In genomic region chr5:95646226-95646568, GRCh38 we compare ENCODE assay signal across 9 cellular contexts. TPM values are rescaled to one million over a fixed set of nuclear protein-coding genes. Genes with fewer than 3 reads are reported as not detected.
A peak's percentile ranks its signal among the peaks of the same experiment; 100 is the strongest.
DNase-seq lines count a peak whose midpoint lies in the region; ATAC-seq, FAIRE-seq and TF ChIP-seq lines count a peak whose summit lies in the region.
"Not testable (repeated sequence)": the region's sequence is repeated elsewhere in the genome, so short reads cannot be mapped to it uniquely, and the experiment has no call there.
"Had no signal": no experiment of that assay in that cellular context is flagged by ENCODE, and none has a peak within 500 bp of the region (broad histone marks: within the 10 kb centered on the region; RNA-seq: fewer than 3 reads in every experiment).

No MANE protein-coding gene starts in this region.

- H2BK15ac ChIP-seq in neuronal stem cell (ENCODE audit: low read length) = not testable (repeated sequence)

- not testable (repeated sequence) for H3K36me3 Mint-ChIP-seq in T-helper 1 cell treated with Interleukin-12 subunit alpha and Interleukin-12 subunit beta and Interleukin-4 antibody, amounts not matched to agents 30 μg/mL and 1 μg/mL, for 36 hours (ENCODE audit: low read depth); activated naive CD8-positive, alpha-beta T cell treated with anti-CD3 and anti-CD28 coated beads, Interleukin-2, amount 10 ng/mL, durations not matched to agents 7 days and 5 days; effector memory CD8-positive, alpha-beta T cell (ENCODE audit: insufficient read depth)

- not testable (repeated sequence) for H3K36me3 ChIP-seq in neuronal stem cell (replicated peaks in 1 of 2; ENCODE audit: control insufficient read depth in 2 of 2, insufficient read depth in 2 of 2, low read length in 2 of 2)

- not testable (repeated sequence) for TF ChIP-seq POLR2A in A549 (IDR thresholded peaks at IDR 0.05; ENCODE audit: low read length)

- H3K9me3 ChIP-seq in A549; neuronal stem cell (replicated peaks in 1 of 2; ENCODE audit: control insufficient read depth in 2 of 2, insufficient read depth in 1 of 2, low read depth in 1 of 2, low read length in 2 of 2): not testable (repeated sequence)

- TF ChIP-seq RAD21 in A549 (conservative IDR thresholded peaks at IDR 0.05 in 1 of 2, IDR thresholded peaks at IDR 0.05 in 1 of 2) = not testable (repeated sequence)

- not testable (repeated sequence) for H2AK5ac ChIP-seq in neuronal stem cell (ENCODE audit: low read depth, low read length)

- H4K91ac ChIP-seq in neuronal stem cell (ENCODE audit: low read depth, low read length, poor library complexity) = not testable (repeated sequence)

- H2AFZ ChIP-seq in neuronal stem cell (ENCODE audit: low read length) = peak overlapping the region; percentile 80

- peaks cover 18% of the 10 kb centered on the region for H3K4me1 Mint-ChIP-seq in T-helper 1 cell treated with Interleukin-12 subunit alpha and Interleukin-12 subunit beta and Interleukin-4 antibody, amounts not matched to agents 30 μg/mL and 1 μg/mL, for 36 hours (ENCODE audit: low read depth)
- peaks cover 36% of the 10 kb centered on the region for H3K4me1 Mint-ChIP-seq in activated naive CD8-positive, alpha-beta T cell treated with anti-CD3 and anti-CD28 coated beads, Interleukin-2, amount 10 ng/mL, durations not matched to agents 7 days and 5 days
- not testable (repeated sequence) for H3K4me1 Mint-ChIP-seq in effector memory CD8-positive, alpha-beta T cell (ENCODE audit: low read depth in 2 of 2)
- peaks cover 32% of the 10 kb centered on the region for H3K4me1 Mint-ChIP-seq in stimulated activated naive CD8-positive, alpha-beta T cell treated with anti-CD3 and anti-CD28 coated beads, Interleukin-15, amount 100 ng/mL, for 72 hours

- not testable (repeated sequence) for H3K23ac ChIP-seq in neuronal stem cell (ENCODE audit: low read depth, low read length, poor library complexity)

- H3K4me3 ChIP-seq in A549 = 0 out of 3 replicates have a peak overlapping the region, but pooled peaks have one; percentile 10
- not testable (repeated sequence) for H3K4me3 ChIP-seq in neuronal stem cell (ENCODE audit: low read length in 2 of 2)

- H3K4me3 Mint-ChIP-seq in T-helper 1 cell treated with Interleukin-12 subunit alpha and Interleukin-12 subunit beta and Interleukin-4 antibody, amounts not matched to agents 30 μg/mL and 1 μg/mL, for 36 hours = peak overlapping the region; percentile 74
- H3K4me3 Mint-ChIP-seq in activated naive CD8-positive, alpha-beta T cell treated with anti-CD3 and anti-CD28 coated beads, Interleukin-2, amount 10 ng/mL, durations not matched to agents 7 days and 5 days = peak overlapping the region; percentile 82
- H3K4me3 Mint-ChIP-seq in effector memory CD8-positive, alpha-beta T cell = peak overlapping the region; percentile 80 to 85
- H3K4me3 Mint-ChIP-seq in stimulated activated naive CD8-positive, alpha-beta T cell treated with anti-CD3 and anti-CD28 coated beads, Interleukin-15, amount 100 ng/mL, for 72 hours = peak overlapping the region; percentile 85 to 88

- H3K27ac Mint-ChIP-seq in T-helper 1 cell treated with Interleukin-12 subunit alpha and Interleukin-12 subunit beta and Interleukin-4 antibody, amounts not matched to agents 30 μg/mL and 1 μg/mL, for 36 hours = peak overlapping the region; percentile 82
- H3K27ac Mint-ChIP-seq in activated naive CD8-positive, alpha-beta T cell treated with anti-CD3 and anti-CD28 coated beads, Interleukin-2, amount 10 ng/mL, durations not matched to agents 7 days and 5 days = peak overlapping the region; percentile 86
- H3K27ac Mint-ChIP-seq in effector memory CD8-positive, alpha-beta T cell = peak overlapping the region; percentile 90 to 92
- peak overlapping the region; percentile 90 to 95 for H3K27ac Mint-ChIP-seq in stimulated activated naive CD8-positive, alpha-beta T cell treated with anti-CD3 and anti-CD28 coated beads, Interleukin-15, amount 100 ng/mL, for 72 hours

- H3K27me3 Mint-ChIP-seq in T-helper 1 cell treated with Interleukin-12 subunit alpha and Interleukin-12 subunit beta and Interleukin-4 antibody, amounts not matched to agents 30 μg/mL and 1 μg/mL, for 36 hours (ENCODE audit: low read depth); activated naive CD8-positive, alpha-beta T cell treated with anti-CD3 and anti-CD28 coated beads, Interleukin-2, amount 10 ng/mL, durations not matched to agents 7 days and 5 days; effector memory CD8-positive, alpha-beta T cell; stimulated activated naive CD8-positive, alpha-beta T cell treated with anti-CD3 and anti-CD28 coated beads, Interleukin-15, amount 100 ng/mL, for 72 hours: not testable (repeated sequence)

- H3K9me3 Mint-ChIP-seq in T-helper 1 cell treated with Interleukin-12 subunit alpha and Interleukin-12 subunit beta and Interleukin-4 antibody, amounts not matched to agents 30 μg/mL and 1 μg/mL, for 36 hours; activated naive CD8-positive, alpha-beta T cell treated with anti-CD3 and anti-CD28 coated beads, Interleukin-2, amount 10 ng/mL, durations not matched to agents 7 days and 5 days; effector memory CD8-positive, alpha-beta T cell; stimulated activated naive CD8-positive, alpha-beta T cell treated with anti-CD3 and anti-CD28 coated beads, Interleukin-15, amount 100 ng/mL, for 72 hours: not testable (repeated sequence)

- H3K79me1 ChIP-seq in neuronal stem cell (ENCODE audit: low read depth, low read length) = not testable (repeated sequence)

- POLR2A ChIA-PET in A549 (lab: Yijun Ruan, JAX) (interaction anchor here (0.6 to 2.1 kb wide), 16 partner anchors 9 to 202 kb away, joined by 3 to 32 read pairs (median 4); partner anchors contain the start of genes ARSK, GLRX, RHOBTB3 and SKIC3), HEK293T (lab: Yijun Ruan, JAX) (interaction anchor here (0.5 to 2.1 kb wide), 40 partner anchors 9 to 290 kb away, joined by 3 to 29 read pairs (median 4); partner anchors contain the start of genes ARSK, GLRX, RHOBTB3 and SKIC3)
- POLR2A ChIA-PET in activated naive CD8-positive, alpha-beta T cell treated with anti-CD3 and anti-CD28 coated beads, Interleukin-2, amount 10 ng/mL, durations not matched to agents 7 days and 5 days (lab: Charles Lee) = interaction anchor here (0.7 to 2.1 kb wide), 14 partner anchors 10 to 190 kb away, joined by 3 to 17 read pairs (median 5); partner anchors contain the start of genes ARSK, GLRX and SKIC3

- H3K4ac ChIP-seq in neuronal stem cell (ENCODE audit: low read length) = not testable (repeated sequence)

- TF ChIP-seq EP300 in A549 (IDR thresholded peaks at IDR 0.05) = not testable (repeated sequence)

- H3K4me2 ChIP-seq in A549 = peak overlapping the region; percentile 89
- H3K4me2 ChIP-seq in neuronal stem cell (ENCODE audit: insufficient read depth, low read length, poor library complexity, severe bottlenecking) = not testable (repeated sequence)

- H3K27me3 ChIP-seq in layer of hippocampus (ENCODE audit: control insufficient read depth, insufficient read depth, low read length) = not testable (repeated sequence)
- H3K27me3 ChIP-seq in neuronal stem cell (ENCODE audit: control insufficient read depth in 3 of 3, insufficient read depth in 3 of 3, low read depth in 1 of 3, low read length in 3 of 3) = peaks cover 0 to 11% (median 0%) of the 10 kb centered on the region in 3 experiments

- ATAC-seq in A549; activated naive CD8-positive, alpha-beta T cell treated with anti-CD3 and anti-CD28 coated beads, Interleukin-2, amount 10 ng/mL, durations not matched to agents 7 days and 5 days (ENCODE audit: low read depth); effector memory CD8-positive, alpha-beta T cell (replicated peaks); stimulated activated naive CD8-positive, alpha-beta T cell treated with anti-CD3 and anti-CD28 coated beads, Interleukin-15, amount 100 ng/mL, for 72 hours: not testable (repeated sequence)

- H2BK120ac ChIP-seq in neuronal stem cell (ENCODE audit: low read depth, low read length) = not testable (repeated sequence)

- peaks cover 14% of the 10 kb centered on the region for H3K4me1 ChIP-seq in A549
- H3K4me1 ChIP-seq in neuronal stem cell (ENCODE audit: control insufficient read depth in 2 of 2, insufficient read depth in 1 of 2, low read depth in 1 of 2, low read length in 2 of 2) = not testable (repeated sequence)

- H4K8ac ChIP-seq in neuronal stem cell (ENCODE audit: low read depth, low read length) = not testable (repeated sequence)

- not testable (repeated sequence) for DNase-seq in A549 (ENCODE audit: low read depth in 1 of 2, low spot score in 1 of 2); HEK293T (ENCODE audit: extremely low spot score); effector memory CD8-positive, alpha-beta T cell; neuronal stem cell (ENCODE audit: low spot score); stimulated activated naive CD8-positive, alpha-beta T cell treated with anti-CD3 and anti-CD28 coated beads, Interleukin-15, amount 100 ng/mL, for 72 hours
- DNase-seq in activated naive CD8-positive, alpha-beta T cell treated with anti-CD3 and anti-CD28 coated beads, Interleukin-2, amount 10 ng/mL, durations not matched to agents 7 days and 5 days = peak; percentile 29

- not testable (repeated sequence) for FAIRE-seq in A549 (lab: Jason Lieb, UNC)

- H2BK12ac ChIP-seq in neuronal stem cell (ENCODE audit: low read length) = not testable (repeated sequence)

- WGBS in A549 (ENCODE audit: missing lambda C conversion rate) = 78% methylated on average over 17 of the region's 17 CpGs
- WGBS in neuronal stem cell (ENCODE audit: extremely low coverage in 2 of 2, insufficient read length in 2 of 2, insufficient replicate concordance in 1 of 2), 2 donors = no CpG with 5 or more reads among the region's 17 CpGs

- CTCF ChIA-PET in A549 (lab: Yijun Ruan, JAX) = interaction anchor here (0.8 to 7.7 kb wide), 14 partner anchors 9 to 297 kb away, joined by 3 to 104 read pairs (median 4); partner anchors contain the start of gene RHOBTB3
- CTCF ChIA-PET in HEK293T (lab: Yijun Ruan, JAX) = interaction anchor here (0.5 to 1.4 kb wide), 3 partner anchors 18 to 160 kb away, joined by 3 to 4 read pairs (median 3); no protein-coding TSS in a partner anchor

- H3K14ac ChIP-seq in neuronal stem cell (ENCODE audit: low read length) = not testable (repeated sequence)

- H3K18ac ChIP-seq in neuronal stem cell (ENCODE audit: low read length) = not testable (repeated sequence)

- not testable (repeated sequence) for H3K9ac ChIP-seq in neuronal stem cell (ENCODE audit: low read depth, low read length, poor library complexity)

- TF ChIP-seq CTCF in A549 (IDR thresholded peaks at IDR 0.05) = not testable (repeated sequence)

- H3K27ac ChIP-seq in A549 (peak overlapping the region; percentile 68 to 85; a peak in 5 of 6 replicates), layer of hippocampus (ENCODE audit: low read depth, low read length) (peak overlapping the region; percentile 88)
- H3K27ac ChIP-seq in neuronal stem cell (replicated peaks; ENCODE audit: low read length) = not testable (repeated sequence)

- H2BK5ac ChIP-seq in neuronal stem cell (ENCODE audit: low read length) = not testable (repeated sequence)

RNA-seq across cellular contexts. Expression of gene RFESD, which starts 0.4 kb away (rescaled TPM):
- polyA plus RNA-seq in A549 (2011; rRNA removed) (4.8 and 5.4 TPM in 2 replicates), A549 (2017; fragmentation: RNase III; extraction: RNeasy Plus Mini Kit Qiagen cat#74134 plus additional on column Dnase treatment) (1.6 to 2.1 TPM (median 2.0 TPM) in 3 replicates)
- polyA plus RNA-seq in A549 (2012; cell fraction: cytosol; rRNA removed) = 0.96 and 1.0 TPM in 2 replicates
- 0.34 and 0.35 TPM in 2 replicates for polyA plus RNA-seq in A549 (2012; cell fraction: nucleus; rRNA removed)
- 0.97 and 1.8 TPM in 2 replicates for polyA minus RNA-seq in A549 (2011; rRNA and poly(A)+ RNA removed)
- 1 to 10 TPM; 4.2 to 5.0 TPM for total RNA-seq in activated naive CD8-positive, alpha-beta T cell treated with anti-CD3 and anti-CD28 coated beads, Interleukin-2, amount 10 ng/mL, durations not matched to agents 7 days and 5 days
- 4.0 TPM for polyA plus RNA-seq in neuronal stem cell (2013, experiment 1 of 2)
- polyA plus RNA-seq in neuronal stem cell (2013, experiment 2 of 2) = 3.6 TPM

RNA-seq across cellular contexts. Expression of gene GPR150, which starts 26.3 kb away (rescaled TPM):
- 0.13 and 0.15 TPM in 2 replicates for polyA plus RNA-seq in A549 (2011; rRNA removed)
- polyA plus RNA-seq in A549 (2012; cell fraction: cytosol; rRNA removed) = 0.12 and 0.14 TPM in 2 replicates
- polyA plus RNA-seq in A549 (2012; cell fraction: nucleus; rRNA removed) = 0.26 and 0.29 TPM in 2 replicates
- 0.05 to 0.13 TPM in 2 of 3 replicates, not detected in the other for polyA plus RNA-seq in A549 (2017; fragmentation: RNase III; extraction: RNeasy Plus Mini Kit Qiagen cat#74134 plus additional on column Dnase treatment)
- polyA minus RNA-seq in A549 (2011; rRNA and poly(A)+ RNA removed) = 0.08 TPM in 1 of 2 replicates, not detected in the other
- 1 to 10 TPM; 1.0 to 1.2 TPM for total RNA-seq in activated naive CD8-positive, alpha-beta T cell treated with anti-CD3 and anti-CD28 coated beads, Interleukin-2, amount 10 ng/mL, durations not matched to agents 7 days and 5 days
- 0.22 TPM for polyA plus RNA-seq in neuronal stem cell (2013, experiment 1 of 2)
- 0.21 TPM for polyA plus RNA-seq in neuronal stem cell (2013, experiment 2 of 2)
- total RNA-seq: A172 had no signal

RNA-seq across cellular contexts. Expression of gene SPATA9, which starts 36.6 kb away (rescaled TPM):
- polyA plus RNA-seq in A549 (2011; rRNA removed) (0.15 and 0.16 TPM in 2 replicates), A549 (2017; fragmentation: RNase III; extraction: RNeasy Plus Mini Kit Qiagen cat#74134 plus additional on column Dnase treatment) (not detected in 3 replicates)
- polyA plus RNA-seq in A549 (2012; cell fraction: cytosol; rRNA removed) = not detected in 2 replicates
- not detected in 2 replicates for polyA plus RNA-seq in A549 (2012; cell fraction: nucleus; rRNA removed)
- polyA minus RNA-seq in A549 (2011; rRNA and poly(A)+ RNA removed) = not detected in 2 replicates
- not detected for total RNA-seq in activated naive CD8-positive, alpha-beta T cell treated with anti-CD3 and anti-CD28 coated beads, Interleukin-2, amount 10 ng/mL, durations not matched to agents 7 days and 5 days
- 0.11 TPM for polyA plus RNA-seq in neuronal stem cell (2013, experiment 1 of 2)
- 0.06 TPM for polyA plus RNA-seq in neuronal stem cell (2013, experiment 2 of 2)
- total RNA-seq: A172 had no signal
